ENCODE assay signal across 16 cellular contexts in genomic region chr4:6379787-6380745, GRCh38.
A peak's percentile ranks its signal among the peaks of the same experiment; 100 is the strongest.
DNase-seq lines count a peak whose midpoint lies in the region; ATAC-seq and TF ChIP-seq lines count a peak whose summit lies in the region.
"Had no signal": no experiment of that assay in that cellular context is flagged by ENCODE, and none has a peak within 500 bp of the region (broad histone marks: within the 10 kb centered on the region; RNA-seq: fewer than 3 reads in every experiment).

No MANE protein-coding gene starts in this region.

- H2AFZ ChIP-seq in neural progenitor cell (replicated peaks) (no peak overlapping the region), PC-9 (no peak overlapping the region)
- H2AFZ ChIP-seq: GM23248 had no signal

- H3F3A ChIP-seq in neural progenitor cell (ENCODE audit: low read depth) (no peaks in the 10 kb centered on the region), PC-9 (ENCODE audit: insufficient read depth, low read depth) (no peaks in the 10 kb centered on the region)

- no peaks in the 10 kb centered on the region for H3K36me3 ChIP-seq in neural progenitor cell
- H3K36me3 ChIP-seq in PC-9 (ENCODE audit: low read depth) = no peaks in the 10 kb centered on the region
- H3K36me3 ChIP-seq: Peyer's patch had no signal

- H3K27me3 ChIP-seq in right cardiac atrium (ENCODE audit: control insufficient read depth, insufficient read depth) (no peaks in the 10 kb centered on the region), neural progenitor cell (no peaks in the 10 kb centered on the region), PC-9 (ENCODE audit: insufficient read depth, low read depth) (no peaks in the 10 kb centered on the region)
- H3K27me3 ChIP-seq: Peyer's patch had no signal

- H3K4me2 ChIP-seq in neural progenitor cell (peak overlapping the region; percentile 28), PC-9 (no peak overlapping the region)
- H3K4me2 ChIP-seq: A549 had no signal

- WGBS in right cardiac atrium = 39% methylated on average over 24 of the region's 24 CpGs

- intact Hi-C loops in right cardiac atrium (cut with DNase I) = no loop called here
- intact Hi-C loops in PC-9 (cut with micrococcal nuclease; ENCODE audit: unreplicated experiment) = no loop called here

- H3K27ac Mint-ChIP-seq in stimulated activated naive CD8-positive, alpha-beta T cell treated with anti-CD3 and anti-CD28 coated beads, Interleukin-15, amount 100 ng/mL, for 72 hours = no peak overlapping the region
- no peak overlapping the region for H3K27ac Mint-ChIP-seq in neural progenitor cell
- H3K27ac Mint-ChIP-seq in activated CD4-positive, alpha-beta T cell treated with anti-CD3 and anti-CD28 coated beads, Interleukin-2, amount 10 ng/mL, durations not matched to agents 7 days and 5 days = no peak overlapping the region
- H3K27ac Mint-ChIP-seq: CD4-positive, alpha-beta T cell had no signal

- POLR2A ChIA-PET in activated CD4-positive, alpha-beta T cell treated with anti-CD3 and anti-CD28 coated beads, Interleukin-2, amount 10 ng/mL, durations not matched to agents 7 days and 5 days (lab: Charles Lee) = no interaction called here
- POLR2A ChIA-PET in PC-9 (lab: Charles Lee; ENCODE audit: unreplicated experiment) = no interaction called here

- H3K4me1 Mint-ChIP-seq in stimulated activated naive CD8-positive, alpha-beta T cell treated with anti-CD3 and anti-CD28 coated beads, Interleukin-15, amount 100 ng/mL, for 72 hours = no peaks in the 10 kb centered on the region
- H3K4me1 Mint-ChIP-seq in neural progenitor cell = peaks cover 23% of the 10 kb centered on the region
- no peaks in the 10 kb centered on the region for H3K4me1 Mint-ChIP-seq in activated CD4-positive, alpha-beta T cell treated with anti-CD3 and anti-CD28 coated beads, Interleukin-2, amount 10 ng/mL, durations not matched to agents 7 days and 5 days

- CTCF ChIA-PET in activated CD4-positive, alpha-beta T cell treated with anti-CD3 and anti-CD28 coated beads, Interleukin-2, amount 10 ng/mL, durations not matched to agents 7 days and 5 days (lab: Charles Lee) = no interaction called here
- CTCF ChIA-PET in PC-9 (lab: Charles Lee) = no interaction called here

- TF ChIP-seq CTCF in neural progenitor cell (IDR thresholded peaks at IDR 0.05) (no peak), PC-9 (conservative IDR thresholded peaks at IDR 0.05) (no peak)

- H3K4me3 ChIP-seq in right cardiac atrium (ENCODE audit: low read length) (no peak overlapping the region), neural progenitor cell (no peak overlapping the region), PC-9 (no peak overlapping the region)
- H3K4me3 ChIP-seq: A549, GM12878, GM23248, Peyer's patch had no signal

- ATAC-seq in stimulated activated naive CD8-positive, alpha-beta T cell treated with anti-CD3 and anti-CD28 coated beads, Interleukin-15, amount 100 ng/mL, for 72 hours = peak; percentile 21
- no peak for ATAC-seq in stimulated activated naive CD8-positive, alpha-beta T cell treated with anti-CD3 and anti-CD28 coated beads, Interleukin-15, Interleukin-2, amounts not matched to agents 100 U/mL and 50 U/mL, for 24 hours
- no peak for ATAC-seq in right cardiac atrium
- no peak for ATAC-seq in HG02610 (IDR thresholded peaks at IDR 0.05; ENCODE audit: unreplicated experiment)
- ATAC-seq: A549, GM12878 had no signal

- no peaks in the 10 kb centered on the region for H3K9me2 ChIP-seq in PC-9 (ENCODE audit: insufficient read depth)

- no peak overlapping the region for H3K4me3 Mint-ChIP-seq in stimulated activated naive CD8-positive, alpha-beta T cell treated with anti-CD3 and anti-CD28 coated beads, Interleukin-15, amount 100 ng/mL, for 72 hours
- no peak overlapping the region for H3K4me3 Mint-ChIP-seq in neural progenitor cell
- no peak overlapping the region for H3K4me3 Mint-ChIP-seq in activated CD4-positive, alpha-beta T cell treated with anti-CD3 and anti-CD28 coated beads, Interleukin-2, amount 10 ng/mL, durations not matched to agents 7 days and 5 days
- H3K4me3 Mint-ChIP-seq: CD4-positive, alpha-beta T cell had no signal

- no peaks in the 10 kb centered on the region for H4K20me1 ChIP-seq in neural progenitor cell (ENCODE audit: low read depth)
- H4K20me1 ChIP-seq in PC-9 (ENCODE audit: insufficient read depth) = no peaks in the 10 kb centered on the region

- H3K9me3 ChIP-seq in right cardiac atrium (ENCODE audit: control insufficient read depth, low read length) (no peaks in the 10 kb centered on the region), neural progenitor cell (ENCODE audit: low read depth) (no peaks in the 10 kb centered on the region), PC-9 (ENCODE audit: insufficient read depth, low read depth) (no peaks in the 10 kb centered on the region)
- H3K9me3 ChIP-seq: A549, Caco-2, Peyer's patch had no signal

- H3K4me1 ChIP-seq in right cardiac atrium (ENCODE audit: control insufficient read depth, insufficient read depth, low read length) = no peaks in the 10 kb centered on the region
- peaks cover 26% of the 10 kb centered on the region for H3K4me1 ChIP-seq in neural progenitor cell
- H3K4me1 ChIP-seq in PC-9 (replicated peaks; ENCODE audit: insufficient read depth) = no peaks in the 10 kb centered on the region
- H3K4me1 ChIP-seq: A549, Caco-2, Peyer's patch had no signal

- H3K27ac ChIP-seq in right cardiac atrium (ENCODE audit: low read length) (no peak overlapping the region), neural progenitor cell (no peak overlapping the region), PC-9 (no peak overlapping the region)
- H3K27ac ChIP-seq: A549, GM23248, Peyer's patch had no signal

- BruUV-seq in PC-9 (replicated peaks; lab: Mats Ljungman, UMichigan) = no TSS peak

- H3K9me3 Mint-ChIP-seq in stimulated activated naive CD8-positive, alpha-beta T cell treated with anti-CD3 and anti-CD28 coated beads, Interleukin-15, amount 100 ng/mL, for 72 hours = no peaks in the 10 kb centered on the region
- H3K9me3 Mint-ChIP-seq in neural progenitor cell = no peaks in the 10 kb centered on the region
- no peaks in the 10 kb centered on the region for H3K9me3 Mint-ChIP-seq in activated CD4-positive, alpha-beta T cell treated with anti-CD3 and anti-CD28 coated beads, Interleukin-2, amount 10 ng/mL, durations not matched to agents 7 days and 5 days
- H3K9me3 Mint-ChIP-seq: CD4-positive, alpha-beta T cell had no signal

- DNase-seq in stimulated activated naive CD8-positive, alpha-beta T cell treated with anti-CD3 and anti-CD28 coated beads, Interleukin-15, amount 100 ng/mL, for 72 hours = no peak
- no peak for DNase-seq in stimulated activated naive CD8-positive, alpha-beta T cell treated with anti-CD3 and anti-CD28 coated beads, Interleukin-15, Interleukin-2, amounts not matched to agents 100 U/mL and 50 U/mL, for 24 hours
- DNase-seq in right cardiac atrium = peak in 2 of 3 donors; percentile 29 to 50
- no peak for DNase-seq in neural progenitor cell (ENCODE audit: low spot score)
- no peak for DNase-seq in activated CD4-positive, alpha-beta T cell treated with anti-CD3 and anti-CD28 coated beads, Interleukin-2, amount 10 ng/mL, durations not matched to agents 7 days and 5 days
- no peak for DNase-seq in PC-9
- DNase-seq: Caco-2; CD4-positive, alpha-beta T cell; GM23248; KBM-7; NCI-H1105; NCI-H2081 treated with DMSO at 0.1 percent for 48 hours; Peyer's patch had no signal

- no peak overlapping the region for H3K9ac ChIP-seq in neural progenitor cell
- H3K9ac ChIP-seq: GM23248 had no signal

- H3K79me2 ChIP-seq in neural progenitor cell (ENCODE audit: low read depth) = no peaks in the 10 kb centered on the region
- H3K79me2 ChIP-seq in PC-9 (ENCODE audit: low read depth) = no peaks in the 10 kb centered on the region

- peaks cover 65% of the 10 kb centered on the region for H3K27me3 Mint-ChIP-seq in stimulated activated naive CD8-positive, alpha-beta T cell treated with anti-CD3 and anti-CD28 coated beads, Interleukin-15, amount 100 ng/mL, for 72 hours
- H3K27me3 Mint-ChIP-seq in neural progenitor cell (ENCODE audit: insufficient read depth, low read depth) = peaks cover 25% of the 10 kb centered on the region
- H3K27me3 Mint-ChIP-seq in activated CD4-positive, alpha-beta T cell treated with anti-CD3 and anti-CD28 coated beads, Interleukin-2, amount 10 ng/mL, durations not matched to agents 7 days and 5 days = no peaks in the 10 kb centered on the region

- H3K36me3 Mint-ChIP-seq in neural progenitor cell = no peaks in the 10 kb centered on the region
- H3K36me3 Mint-ChIP-seq in activated CD4-positive, alpha-beta T cell treated with anti-CD3 and anti-CD28 coated beads, Interleukin-2, amount 10 ng/mL, durations not matched to agents 7 days and 5 days (ENCODE audit: low read depth) = no peaks in the 10 kb centered on the region

Comparison
In these comparisons a context has a peak if more than half of its experiments do, and no peak if none do; other contexts are left out.
1. DNase-seq: peak in right cardiac atrium (2 of 3); none in stimulated activated naive CD8-positive, alpha-beta T cell treated with anti-CD3 and anti-CD28 coated beads, Interleukin-15, amount 100 ng/mL, for 72 hours (0 of 2), stimulated activated naive CD8-positive, alpha-beta T cell treated with anti-CD3 and anti-CD28 coated beads, Interleukin-15, Interleukin-2, amounts not matched to agents 100 U/mL and 50 U/mL, for 24 hours (single experiment), neural progenitor cell (single experiment), activated CD4-positive, alpha-beta T cell treated with anti-CD3 and anti-CD28 coated beads, Interleukin-2, amount 10 ng/mL, durations not matched to agents 7 days and 5 days (single experiment) and PC-9 (0 of 2).